20 cellular contexts compared by ENCODE assay signal in the genomic region with DNA sequence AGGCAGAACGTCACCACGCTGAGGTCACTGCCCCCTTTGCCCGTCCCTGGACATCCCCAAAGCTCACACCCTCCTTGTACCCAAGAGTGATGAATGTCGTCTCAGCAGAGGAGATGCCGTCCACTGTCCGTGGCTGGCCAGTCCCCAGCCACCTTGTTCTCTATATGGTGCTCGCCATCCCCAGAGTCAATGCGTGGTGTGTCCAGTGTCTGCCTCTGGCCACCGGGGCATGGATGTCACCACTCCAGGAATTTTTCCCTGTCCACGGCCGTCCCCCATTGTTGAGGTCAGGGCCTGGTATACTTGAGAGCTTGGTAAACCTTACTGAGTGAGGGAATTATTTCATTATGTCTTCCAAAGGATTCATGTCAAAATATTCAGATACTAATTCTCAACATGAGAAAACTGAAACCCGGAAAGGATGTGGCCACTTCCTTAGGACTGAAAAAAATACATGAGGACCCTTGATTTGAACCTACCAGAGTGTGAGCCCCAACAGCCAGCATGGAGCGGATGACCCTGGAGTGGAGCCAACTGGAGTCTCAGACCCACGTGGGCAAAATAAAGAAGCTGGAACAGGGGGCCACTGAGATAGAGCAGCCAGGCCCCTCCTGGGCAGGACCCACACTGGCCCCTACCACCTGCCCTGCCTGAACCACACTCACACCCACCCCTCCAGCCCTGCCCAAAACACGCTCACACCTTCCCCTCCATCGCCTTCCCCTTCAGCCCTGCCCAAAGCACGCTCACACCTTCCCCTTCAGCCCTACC.
"Had no signal": no experiment of that assay in that cellular context is flagged by ENCODE, and none has a peak within 500 bp of the region (broad histone marks: within the 10 kb centered on the region; RNA-seq: fewer than 3 reads in every experiment).

No MANE protein-coding gene starts in this region.

- H3K36me3 ChIP-seq: left ventricle myocardium inferior, tibial artery, vagina had no signal

- H3K4me3 Mint-ChIP-seq: activated B cell treated with CpG ODN at 0.5 μM for 24 hours; activated CD4-positive, alpha-beta memory T cell treated with anti-CD3 and anti-CD28 coated beads for 36 hours; activated T-helper 17 cell treated with anti-CD3 and anti-CD28 coated beads, Interleukin-2, amount 50 U/mL, for 72 hours; natural killer cell; T-cell had no signal

- DNase-seq: activated B cell treated with CpG ODN at 0.5 μM for 24 hours; activated CD4-positive, alpha-beta memory T cell treated with anti-CD3 and anti-CD28 coated beads for 36 hours; activated CD4-positive, alpha-beta T cell treated with anti-CD3 and anti-CD28 coated beads for 4 hours; activated naive CD4-positive, alpha-beta T cell; activated T-cell treated with anti-CD3 and anti-CD28 coated beads, Interleukin-2, amount 50 U/mL, for 1 hour; body of pancreas; caudate nucleus; foreskin fibroblast; hippocampal formation; kidney glomerular epithelial cell; left ventricle myocardium inferior; natural killer cell; stimulated activated CD8-positive, alpha-beta memory T cell treated with anti-CD3 and anti-CD28 coated beads, Interleukin-4, amount 100 ng/mL, for 48 hours; stimulated activated naive CD4-positive, alpha-beta T cell treated with Interleukin-2 at 50 U/mL for 16 hours; T-cell had no signal

- H3K27ac ChIP-seq: body of pancreas, epithelial cell of prostate, left ventricle myocardium inferior, tibial artery, vagina had no signal

- H3K9me3 Mint-ChIP-seq: activated B cell treated with CpG ODN at 0.5 μM for 24 hours; activated CD4-positive, alpha-beta memory T cell treated with anti-CD3 and anti-CD28 coated beads for 36 hours; activated T-helper 17 cell treated with anti-CD3 and anti-CD28 coated beads, Interleukin-2, amount 50 U/mL, for 72 hours; natural killer cell; T-cell had no signal

- H3K36me3 Mint-ChIP-seq: activated CD4-positive, alpha-beta memory T cell treated with anti-CD3 and anti-CD28 coated beads for 36 hours; natural killer cell; T-cell had no signal

- H3K9me3 ChIP-seq: body of pancreas, left ventricle myocardium inferior, tibial artery, vagina had no signal

- H3K4me3 ChIP-seq: body of pancreas, left ventricle myocardium inferior, tibial artery, vagina had no signal

- H3K27me3 ChIP-seq: body of pancreas, vagina had no signal

- H3K27ac Mint-ChIP-seq: activated B cell treated with CpG ODN at 0.5 μM for 24 hours; activated CD4-positive, alpha-beta memory T cell treated with anti-CD3 and anti-CD28 coated beads for 36 hours; activated T-helper 17 cell treated with anti-CD3 and anti-CD28 coated beads, Interleukin-2, amount 50 U/mL, for 72 hours; natural killer cell; progenitor cell of endocrine pancreas; T-cell had no signal

- H3K4me1 ChIP-seq: body of pancreas, left ventricle myocardium inferior, tibial artery, vagina had no signal

- H3K4me1 Mint-ChIP-seq: activated B cell treated with CpG ODN at 0.5 μM for 24 hours, natural killer cell, T-cell had no signal

- ATAC-seq: activated T-helper 17 cell treated with anti-CD3 and anti-CD28 coated beads, Interleukin-2, amount 50 U/mL, for 72 hours; body of pancreas; natural killer cell; T-cell had no signal
